1 cellular context compared by ENCODE assay signal in genomic region chr7:106865130-106866115, GRCh38.
TF ChIP-seq lines count a peak whose summit lies in the region.

TSS of gene PIK3CG (plus strand) at chr7:106865282. CDS start at chr7:106867562, 2,280 bp downstream.

TF ChIP-seq in K562, 482 proteins besides CTCF, POLR2A, EP300 and RAD21 (continued from another document and continues in another):
- TF ChIP-seq CHAMP1 (IDR thresholded peaks at IDR 0.05) (0 out of 2 replicates have a peak, but pooled peaks have one; percentile 13), TCFL5 (CRISPR knock-in tag; conservative IDR thresholded peaks at IDR 0.05) (no peak), MLLT1 (IDR thresholded peaks at IDR 0.05) (peak; percentile 81 to 90), SIX5 (IDR thresholded peaks at IDR 0.05; ENCODE audit: borderline replicate concordance in 1 of 2, insufficient read depth in 1 of 2, low read depth in 1 of 2, low read length in 2 of 2) (no peak), MAX (CRISPR knock-in tag; IDR thresholded peaks at IDR 0.05) (no peak), ZNF780A (CRISPR knock-in tag; IDR thresholded peaks at IDR 0.05) (no peak), HMBOX1 (IDR thresholded peaks at IDR 0.05) (peak; percentile 87), GATAD2A (IDR thresholded peaks at IDR 0.05) (peak; percentile 42; the same call in 1 of the 2 replicates), ASH1L (IDR thresholded peaks at IDR 0.05; ENCODE audit: borderline replicate concordance, low read depth, partially characterized antibody) (peak; percentile 63), DNMT1 (IDR thresholded peaks at IDR 0.05) (no peak), TRIM24 (IDR thresholded peaks at IDR 0.05) (no peak; a peak in 1 of 4 replicates), ETV6 (IDR thresholded peaks at IDR 0.05; ENCODE audit: borderline replicate concordance in 1 of 2, low read depth in 2 of 2, low read length in 1 of 2) (peak; percentile 97 to 99), ETV6 (CRISPR knock-in tag; IDR thresholded peaks at IDR 0.05; ENCODE audit: borderline replicate concordance) (no peak), SMAD3 (CRISPR knock-in tag; conservative IDR thresholded peaks at IDR 0.05) (0 out of 2 replicates have a peak, but pooled peaks have one; percentile 41), PREB (CRISPR knock-in tag; IDR thresholded peaks at IDR 0.05) (0 out of 2 replicates have a peak, but pooled peaks have one; percentile 55), HDAC1 (IDR thresholded peaks at IDR 0.05) (peak in 1 of 2 experiments; percentile 77; a peak in 2 of 4 replicates), NCOA6 (IDR thresholded peaks at IDR 0.05) (peak; percentile 27; the same call in 1 of the 2 replicates), RB1 (IDR thresholded peaks at IDR 0.05; ENCODE audit: low read depth) (no peak), TSHZ1 (CRISPR knock-in tag; IDR thresholded peaks at IDR 0.05) (no peak), MGA (IDR thresholded peaks at IDR 0.05) (peak; percentile 10; the same call in 1 of the 2 replicates), BCOR (IDR thresholded peaks at IDR 0.05) (0 out of 2 replicates have a peak, but pooled peaks have one; percentile 38), KLF1 (tag; IDR thresholded peaks at IDR 0.05) (peak; percentile 23; the same call in 1 of the 2 replicates), BRD4 (IDR thresholded peaks at IDR 0.05) (peak; percentile 70; the same call in 1 of the 2 replicates), IRF2 (CRISPR knock-in tag; IDR thresholded peaks at IDR 0.05) (no peak), SMARCA5 (IDR thresholded peaks at IDR 0.05) (peak; percentile 36; the same call in 1 of the 2 replicates), RBFOX2 (IDR thresholded peaks at IDR 0.05; ENCODE audit: low read depth, low read length) (peak; percentile 71), TBL1XR1 (IDR thresholded peaks at IDR 0.05; ENCODE audit: low read length in 2 of 2) (peak in 1 of 2 experiments; percentile 47; a peak in 2 of 4 replicates), GABPB1 (CRISPR knock-in tag; IDR thresholded peaks at IDR 0.05) (peak; percentile 67), TRIM28 (IDR thresholded peaks at IDR 0.05) (0 out of 2 replicates have a peak, but pooled peaks have one; percentile 15), GATAD2B (IDR thresholded peaks at IDR 0.05; ENCODE audit: borderline replicate concordance) (peak; percentile 56; the same call in 1 of the 2 replicates), HINFP (tag; conservative IDR thresholded peaks at IDR 0.05; ENCODE audit: low read depth) (no peak), SMARCC2 (IDR thresholded peaks at IDR 0.05; ENCODE audit: low read depth) (peak; percentile 53; the same call in 1 of the 2 replicates)
